In the genomic region with DNA sequence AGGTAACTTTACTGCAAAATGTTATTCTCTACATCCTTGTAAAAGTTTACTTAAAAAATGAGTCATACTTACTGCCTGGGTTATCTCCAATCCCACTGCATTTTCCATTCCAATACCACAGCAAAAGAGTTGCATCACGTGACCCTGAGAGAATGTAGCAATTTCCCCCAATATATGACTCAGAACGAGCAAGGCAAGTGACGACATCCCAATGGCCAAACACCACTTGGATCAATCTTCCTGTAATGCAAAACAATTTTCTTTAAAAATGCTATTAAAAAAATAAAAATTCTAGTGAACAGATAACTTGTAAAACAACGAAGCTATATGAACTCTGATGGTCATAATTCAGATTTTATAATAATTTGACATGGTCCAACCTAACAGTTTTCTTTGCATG, we compare ENCODE assay signal across 1 cellular context.
TF ChIP-seq lines count a peak whose summit lies in the region.

No MANE protein-coding gene starts in this region.

TF ChIP-seq in HepG2, 621 proteins besides CTCF, POLR2A, EP300 and RAD21 (continued from another document and continues in another):
- TF ChIP-seq USF2 (IDR thresholded peaks at IDR 0.05; ENCODE audit: low read depth, low read length) (peak; percentile 67), USF2 (CRISPR knock-in tag; IDR thresholded peaks at IDR 0.05; ENCODE audit: borderline replicate concordance) (no peak), IRF9 (CRISPR knock-in tag; IDR thresholded peaks at IDR 0.05; ENCODE audit: borderline replicate concordance) (no peak), ZFP37 (CRISPR knock-in tag; IDR thresholded peaks at IDR 0.05; ENCODE audit: borderline replicate concordance) (no peak), RELA (CRISPR knock-in tag; IDR thresholded peaks at IDR 0.05) (no peak), CEBPG (CRISPR knock-in tag; IDR thresholded peaks at IDR 0.05) (peak; percentile 82), ZEB1 (IDR thresholded peaks at IDR 0.05; ENCODE audit: insufficient replicate concordance, low read depth) (no peak), HDAC6 (IDR thresholded peaks at IDR 0.05; ENCODE audit: low read depth, low read length) (no peak), ATF7 (IDR thresholded peaks at IDR 0.05) (peak; percentile 54; the same call in 1 of the 2 replicates), ATF7 (CRISPR knock-in tag; IDR thresholded peaks at IDR 0.05) (no peak), ZNF34 (CRISPR knock-in tag; IDR thresholded peaks at IDR 0.05; ENCODE audit: borderline replicate concordance) (no peak), EHMT2 (IDR thresholded peaks at IDR 0.05; ENCODE audit: borderline replicate concordance, low read depth, low read length) (no peak), ZNF644 (CRISPR knock-in tag; IDR thresholded peaks at IDR 0.05; ENCODE audit: low read depth) (peak; percentile 99), FOXC1 (CRISPR knock-in tag; IDR thresholded peaks at IDR 0.05; ENCODE audit: borderline replicate concordance) (no peak), ZMAT3 (CRISPR knock-in tag; conservative IDR thresholded peaks at IDR 0.05) (no peak), JUND (CRISPR knock-in tag; IDR thresholded peaks at IDR 0.05) (peak; percentile 37; the same call in 1 of the 2 replicates), RAD51 (IDR thresholded peaks at IDR 0.05; ENCODE audit: borderline replicate concordance) (peak; percentile 59; the same call in 1 of the 2 replicates), ZNF709 (CRISPR knock-in tag; IDR thresholded peaks at IDR 0.05) (no peak), KAT8 (CRISPR knock-in tag; IDR thresholded peaks at IDR 0.05) (0 out of 2 replicates have a peak, but pooled peaks have one; percentile 21), ZNF451 (CRISPR knock-in tag; IDR thresholded peaks at IDR 0.05) (no peak), ZNF510 (CRISPR knock-in tag; IDR thresholded peaks at IDR 0.05; ENCODE audit: low read depth) (no peak), SMYD3 (CRISPR knock-in tag; IDR thresholded peaks at IDR 0.05) (no peak), ZNF234 (CRISPR knock-in tag; conservative IDR thresholded peaks at IDR 0.05) (no peak), ZNF564 (CRISPR knock-in tag; IDR thresholded peaks at IDR 0.05) (no peak), ZNF619 (CRISPR knock-in tag; IDR thresholded peaks at IDR 0.05) (no peak), ELF3 (CRISPR knock-in tag; IDR thresholded peaks at IDR 0.05) (peak; percentile 41), CREB1 (IDR thresholded peaks at IDR 0.05) (peak; percentile 53; the same call in 1 of the 2 replicates), CREB1 (CRISPR knock-in tag; IDR thresholded peaks at IDR 0.05) (peak; percentile 60), DPF2 (CRISPR knock-in tag; IDR thresholded peaks at IDR 0.05; ENCODE audit: borderline replicate concordance, low read depth) (no peak), WIZ (CRISPR knock-in tag; IDR thresholded peaks at IDR 0.05) (no peak), FOXA3 (CRISPR knock-in tag; IDR thresholded peaks at IDR 0.05) (peak; percentile 54; the same call in 1 of the 2 replicates), ZNF720 (CRISPR knock-in tag; IDR thresholded peaks at IDR 0.05) (no peak), NFYB (CRISPR knock-in tag; IDR thresholded peaks at IDR 0.05) (no peak), ZNF7 (CRISPR knock-in tag; IDR thresholded peaks at IDR 0.05) (no peak), POGZ (CRISPR knock-in tag; IDR thresholded peaks at IDR 0.05) (peak; percentile 98), ZNF672 (CRISPR knock-in tag; IDR thresholded peaks at IDR 0.05) (no peak), CBFB (CRISPR knock-in tag; IDR thresholded peaks at IDR 0.05) (no peak), HNRNPL (IDR thresholded peaks at IDR 0.05; ENCODE audit: low read depth, low read length) (no peak), CREM (IDR thresholded peaks at IDR 0.05) (no peak), CREM (CRISPR knock-in tag; IDR thresholded peaks at IDR 0.05) (no peak), KLF12 (CRISPR knock-in tag; IDR thresholded peaks at IDR 0.05; ENCODE audit: borderline replicate concordance) (no peak), NFIB (CRISPR knock-in tag; IDR thresholded peaks at IDR 0.05; ENCODE audit: borderline replicate concordance) (no peak), NR2F6 (IDR thresholded peaks at IDR 0.05) (0 out of 2 replicates have a peak, but pooled peaks have one; percentile 11), NR2F6 (CRISPR knock-in tag; IDR thresholded peaks at IDR 0.05) (no peak), SCMH1 (CRISPR knock-in tag; IDR thresholded peaks at IDR 0.05; ENCODE audit: borderline replicate concordance) (no peak), TERF1 (CRISPR knock-in tag; IDR thresholded peaks at IDR 0.05) (no peak), HDAC2 (CRISPR knock-in tag; IDR thresholded peaks at IDR 0.05) (no peak), DR1 (CRISPR knock-in tag; IDR thresholded peaks at IDR 0.05) (no peak), THAP7 (CRISPR knock-in tag; IDR thresholded peaks at IDR 0.05) (no peak), ZNF660 (CRISPR knock-in tag; IDR thresholded peaks at IDR 0.05; ENCODE audit: borderline replicate concordance, low read depth) (no peak), ATF6 (CRISPR knock-in tag; conservative IDR thresholded peaks at IDR 0.05) (no peak), ZNF460 (CRISPR knock-in tag; IDR thresholded peaks at IDR 0.05; ENCODE audit: borderline replicate concordance) (no peak), KAT2B (IDR thresholded peaks at IDR 0.05; ENCODE audit: borderline replicate concordance, low read depth, low read length) (no peak), NR2F1 (CRISPR knock-in tag; IDR thresholded peaks at IDR 0.05) (peak in 1 of 2 experiments; percentile 33; a peak in 1 of 4 replicates)
- TF ChIP-seq, protein P1, sequence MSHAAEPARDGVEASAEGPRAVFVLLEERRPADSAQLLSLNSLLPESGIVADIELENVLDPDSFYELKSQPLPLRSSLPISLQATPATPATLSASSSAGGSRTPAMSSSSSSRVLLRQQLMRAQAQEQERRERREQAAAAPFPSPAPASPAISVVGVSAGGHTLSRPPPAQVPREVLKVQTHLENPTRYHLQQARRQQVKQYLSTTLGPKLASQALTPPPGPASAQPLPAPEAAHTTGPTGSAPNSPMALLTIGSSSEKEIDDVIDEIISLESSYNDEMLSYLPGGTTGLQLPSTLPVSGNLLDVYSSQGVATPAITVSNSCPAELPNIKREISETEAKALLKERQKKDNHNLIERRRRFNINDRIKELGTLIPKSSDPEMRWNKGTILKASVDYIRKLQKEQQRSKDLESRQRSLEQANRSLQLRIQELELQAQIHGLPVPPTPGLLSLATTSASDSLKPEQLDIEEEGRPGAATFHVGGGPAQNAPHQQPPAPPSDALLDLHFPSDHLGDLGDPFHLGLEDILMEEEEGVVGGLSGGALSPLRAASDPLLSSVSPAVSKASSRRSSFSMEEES (CRISPR knock-in tag; IDR thresholded peaks at IDR 0.05) = peak; percentile 63
- TF ChIP-seq, protein P2, sequence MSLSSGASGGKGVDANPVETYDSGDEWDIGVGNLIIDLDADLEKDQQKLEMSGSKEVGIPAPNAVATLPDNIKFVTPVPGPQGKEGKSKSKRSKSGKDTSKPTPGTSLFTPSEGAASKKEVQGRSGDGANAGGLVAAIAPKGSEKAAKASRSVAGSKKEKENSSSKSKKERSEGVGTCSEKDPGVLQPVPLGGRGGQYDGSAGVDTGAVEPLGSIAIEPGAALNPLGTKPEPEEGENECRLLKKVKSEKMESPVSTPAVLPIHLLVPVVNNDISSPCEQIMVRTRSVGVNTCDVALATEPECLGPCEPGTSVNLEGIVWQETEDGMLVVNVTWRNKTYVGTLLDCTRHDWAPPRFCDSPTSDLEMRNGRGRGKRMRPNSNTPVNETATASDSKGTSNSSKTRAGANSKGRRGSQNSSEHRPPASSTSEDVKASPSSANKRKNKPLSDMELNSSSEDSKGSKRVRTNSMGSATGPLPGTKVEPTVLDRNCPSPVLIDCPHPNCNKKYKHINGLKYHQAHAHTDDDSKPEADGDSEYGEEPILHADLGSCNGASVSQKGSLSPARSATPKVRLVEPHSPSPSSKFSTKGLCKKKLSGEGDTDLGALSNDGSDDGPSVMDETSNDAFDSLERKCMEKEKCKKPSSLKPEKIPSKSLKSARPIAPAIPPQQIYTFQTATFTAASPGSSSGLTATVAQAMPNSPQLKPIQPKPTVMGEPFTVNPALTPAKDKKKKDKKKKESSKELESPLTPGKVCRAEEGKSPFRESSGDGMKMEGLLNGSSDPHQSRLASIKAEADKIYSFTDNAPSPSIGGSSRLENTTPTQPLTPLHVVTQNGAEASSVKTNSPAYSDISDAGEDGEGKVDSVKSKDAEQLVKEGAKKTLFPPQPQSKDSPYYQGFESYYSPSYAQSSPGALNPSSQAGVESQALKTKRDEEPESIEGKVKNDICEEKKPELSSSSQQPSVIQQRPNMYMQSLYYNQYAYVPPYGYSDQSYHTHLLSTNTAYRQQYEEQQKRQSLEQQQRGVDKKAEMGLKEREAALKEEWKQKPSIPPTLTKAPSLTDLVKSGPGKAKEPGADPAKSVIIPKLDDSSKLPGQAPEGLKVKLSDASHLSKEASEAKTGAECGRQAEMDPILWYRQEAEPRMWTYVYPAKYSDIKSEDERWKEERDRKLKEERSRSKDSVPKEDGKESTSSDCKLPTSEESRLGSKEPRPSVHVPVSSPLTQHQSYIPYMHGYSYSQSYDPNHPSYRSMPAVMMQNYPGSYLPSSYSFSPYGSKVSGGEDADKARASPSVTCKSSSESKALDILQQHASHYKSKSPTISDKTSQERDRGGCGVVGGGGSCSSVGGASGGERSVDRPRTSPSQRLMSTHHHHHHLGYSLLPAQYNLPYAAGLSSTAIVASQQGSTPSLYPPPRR (CRISPR knock-in tag; IDR thresholded peaks at IDR 0.05; ENCODE audit: borderline replicate concordance) = no peak
- TF ChIP-seq, protein P3, sequence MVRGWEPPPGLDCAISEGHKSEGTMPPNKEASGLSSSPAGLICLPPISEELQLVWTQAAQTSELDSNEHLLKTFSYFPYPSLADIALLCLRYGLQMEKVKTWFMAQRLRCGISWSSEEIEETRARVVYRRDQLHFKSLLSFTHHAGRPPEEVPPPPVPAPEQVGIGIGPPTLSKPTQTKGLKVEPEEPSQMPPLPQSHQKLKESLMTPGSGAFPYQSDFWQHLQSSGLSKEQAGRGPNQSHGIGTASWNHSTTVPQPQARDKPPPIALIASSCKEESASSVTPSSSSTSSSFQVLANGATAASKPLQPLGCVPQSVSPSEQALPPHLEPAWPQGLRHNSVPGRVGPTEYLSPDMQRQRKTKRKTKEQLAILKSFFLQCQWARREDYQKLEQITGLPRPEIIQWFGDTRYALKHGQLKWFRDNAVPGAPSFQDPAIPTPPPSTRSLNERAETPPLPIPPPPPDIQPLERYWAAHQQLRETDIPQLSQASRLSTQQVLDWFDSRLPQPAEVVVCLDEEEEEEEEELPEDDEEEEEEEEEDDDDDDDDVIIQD (CRISPR knock-in tag; IDR thresholded peaks at IDR 0.05; ENCODE audit: low read depth) = peak; percentile 100
